Comparison of ENCODE assay signal across 24 cellular contexts in genomic region chr4:34733185-34733916, GRCh38.
DNase-seq lines count a peak whose midpoint lies in the region; ATAC-seq, FAIRE-seq and TF ChIP-seq lines count a peak whose summit lies in the region.
"Had no signal": no experiment of that assay in that cellular context is flagged by ENCODE, and none has a peak within 500 bp of the region (broad histone marks: within the 10 kb centered on the region; RNA-seq: fewer than 3 reads in every experiment).

No MANE protein-coding gene starts in this region.

- no peaks in the 10 kb centered on the region for H3K9me3 ChIP-seq in astrocyte (ENCODE audit: insufficient read depth, low read depth, low read length)
- H3K9me3 ChIP-seq: heart right ventricle, thyroid gland had no signal

- H3K36me3 ChIP-seq in astrocyte (ENCODE audit: insufficient read depth, low read length), result no peaks in the 10 kb centered on the region
- H3K36me3 ChIP-seq: heart right ventricle, spleen, thyroid gland had no signal

- H3K9ac ChIP-seq in astrocyte (ENCODE audit: low read length), result no peak overlapping the region
- H3K9ac ChIP-seq: GM23248 had no signal

- H3K27me3 Mint-ChIP-seq in astrocyte (ENCODE audit: low read depth, unreplicated experiment), result no peaks in the 10 kb centered on the region
- H3K27me3 Mint-ChIP-seq: naive B cell had no signal

- H2AFZ ChIP-seq in astrocyte (ENCODE audit: low read depth, low read length), result no peak overlapping the region
- H2AFZ ChIP-seq: GM23248 had no signal

- DNase-seq in M059J (ENCODE audit: low read depth) (peak; percentile 56), astrocyte (ENCODE audit: low read depth) (no peak), mucosa of gallbladder (ENCODE audit: low spot score) (peak; percentile 47), GM12891 (ENCODE audit: insufficient read length, low spot score) (no peak)
- no peak for DNase-seq in stimulated activated CD4-positive, alpha-beta T cell treated with anti-CD3 and anti-CD28 coated beads, Interleukin-2, amount 100 ng/mL, for 48 hours
- DNase-seq in stimulated activated CD4-positive, alpha-beta T cell treated with anti-CD3 and anti-CD28 coated beads, Interleukin-12 subunit alpha, Interleukin-12 subunit beta, amount 100 ng/mL, for 4 hours, result no peak
- DNase-seq: ACHN; caudate nucleus; DMS153; effector CD8-positive, alpha-beta T cell; GM23248; heart right ventricle; naive B cell; NCI-H2081; NCI-H526 treated with DMSO at 0.1 percent for 48 hours; PC-3; spleen; T-helper 9 cell; thyroid gland had no signal

- H3K4me1 Mint-ChIP-seq in astrocyte (ENCODE audit: low read depth, unreplicated experiment), result peaks cover 16% of the 10 kb centered on the region
- H3K4me1 Mint-ChIP-seq: naive B cell had no signal

- no peak overlapping the region for H3K4me2 ChIP-seq in astrocyte (ENCODE audit: low read length)

- ATAC-seq in HG02642 (IDR thresholded peaks at IDR 0.05; ENCODE audit: poor library complexity, unreplicated experiment), result no peak
- ATAC-seq: heart right ventricle, PC-3 had no signal

- no peaks in the 10 kb centered on the region for H3K27me3 ChIP-seq in astrocyte (ENCODE audit: insufficient read depth, low read length)
- H3K27me3 ChIP-seq: heart right ventricle, spleen, thyroid gland had no signal

- TF ChIP-seq CTCF in 22Rv1 (IDR thresholded peaks at IDR 0.05) (no peak), astrocyte (IDR thresholded peaks at IDR 0.05; ENCODE audit: insufficient read depth, low read depth, low read length) (no peak)

- H3K79me2 ChIP-seq in astrocyte (ENCODE audit: insufficient read depth, low read length), result no peaks in the 10 kb centered on the region

- H3K9me3 Mint-ChIP-seq in astrocyte (ENCODE audit: unreplicated experiment), result no peaks in the 10 kb centered on the region

- no peak overlapping the region for H3K4me3 Mint-ChIP-seq in astrocyte (ENCODE audit: unreplicated experiment)
- H3K4me3 Mint-ChIP-seq: naive B cell had no signal

- no peak overlapping the region for H3K4me3 ChIP-seq in astrocyte (ENCODE audit: insufficient read depth, low read depth, low read length)
- H3K4me3 ChIP-seq: GM23248, heart right ventricle, lung, SK-N-MC, spleen, thyroid gland had no signal

- FAIRE-seq in astrocyte (lab: Jason Lieb, UNC) (no peak), GM12891 (lab: Jason Lieb, UNC) (no peak)

- H3K36me3 Mint-ChIP-seq in astrocyte (ENCODE audit: low read depth, unreplicated experiment), result no peaks in the 10 kb centered on the region
- H3K36me3 Mint-ChIP-seq: naive B cell had no signal

- TF ChIP-seq POLR2A in GM12891 (IDR thresholded peaks at IDR 0.05; ENCODE audit: low read depth, low read length), result no peak

- H3K27ac ChIP-seq in 22Rv1, result peak overlapping the region; percentile 74
- H3K27ac ChIP-seq in astrocyte (ENCODE audit: low read depth, low read length), result no peak overlapping the region
- H3K27ac ChIP-seq: C4-2B, GM23248, heart right ventricle, SK-N-MC, spleen, thyroid gland had no signal

- H3K27ac Mint-ChIP-seq in astrocyte (ENCODE audit: unreplicated experiment), result peak overlapping the region; percentile 21

- no peaks in the 10 kb centered on the region for H4K20me1 ChIP-seq in astrocyte (ENCODE audit: insufficient read depth, low read length)

- H3K4me1 ChIP-seq in astrocyte (ENCODE audit: insufficient read depth, low read length), result no peaks in the 10 kb centered on the region
- H3K4me1 ChIP-seq: heart right ventricle, spleen, thyroid gland had no signal

TF ChIP-seq in GM12891, 5 proteins besides CTCF, POLR2A, EP300 and RAD21:
- TF ChIP-seq SPI1 (IDR thresholded peaks at IDR 0.05; ENCODE audit: low read depth, low read length) (no peak), POLR2AphosphoS5 (IDR thresholded peaks at IDR 0.05; ENCODE audit: low read depth, low read length) (no peak), TAF1 (IDR thresholded peaks at IDR 0.05; ENCODE audit: low read depth, low read length) (no peak), PAX5 (IDR thresholded peaks at IDR 0.05; ENCODE audit: insufficient read depth, low read length, severe bottlenecking) (no peak), POU2F2 (IDR thresholded peaks at IDR 0.05; ENCODE audit: low read depth, low read length) (no peak)

Comparison
In these comparisons a context has a peak if more than half of its experiments do, and no peak if none do; other contexts are left out.
1. DNase-seq: peak in M059J (single experiment) and mucosa of gallbladder (single experiment); none in astrocyte (single experiment), stimulated activated CD4-positive, alpha-beta T cell treated with anti-CD3 and anti-CD28 coated beads, Interleukin-2, amount 100 ng/mL, for 48 hours (0 of 2), GM12891 (single experiment) and stimulated activated CD4-positive, alpha-beta T cell treated with anti-CD3 and anti-CD28 coated beads, Interleukin-12 subunit alpha, Interleukin-12 subunit beta, amount 100 ng/mL, for 4 hours (single experiment).